1 cellular context compared by ENCODE assay signal in genomic region chr14:96038558-96038919, GRCh38.
TF ChIP-seq lines count a peak whose summit lies in the region.

No MANE protein-coding gene starts in this region.

TF ChIP-seq in HEK293, 187 proteins besides CTCF, POLR2A, EP300 and RAD21 (continued from another document):
- TF ChIP-seq ZNF776 (tag by site-specific recombination; IDR thresholded peaks at IDR 0.05; ENCODE audit: borderline replicate concordance) (no peak), ZBTB26 (tag by site-specific recombination; optimal IDR thresholded peaks at IDR 0.05) (peak; percentile 8), ZNF837 (tag by site-specific recombination; IDR thresholded peaks at IDR 0.05) (no peak), ZNF76 (tag by site-specific recombination; IDR thresholded peaks at IDR 0.05; ENCODE audit: borderline replicate concordance, low read depth) (no peak), ZEB2 (tag by site-specific recombination; IDR thresholded peaks at IDR 0.05) (no peak), GLIS1 (tag by site-specific recombination; IDR thresholded peaks at IDR 0.05) (peak; percentile 73), SETDB1 (IDR thresholded peaks at IDR 0.05; ENCODE audit: insufficient read length, low read length) (no peak), ZNF350 (tag by site-specific recombination; IDR thresholded peaks at IDR 0.05) (no peak), ZNF664 (tag by site-specific recombination; IDR thresholded peaks at IDR 0.05) (peak; percentile 98), ZNF558 (tag by site-specific recombination; IDR thresholded peaks at IDR 0.05) (no peak), PRDM1 (tag by site-specific recombination; IDR thresholded peaks at IDR 0.05) (no peak), ZNF146 (tag by site-specific recombination; IDR thresholded peaks at IDR 0.05) (no peak), ZIC2 (tag by site-specific recombination; IDR thresholded peaks at IDR 0.05) (peak; percentile 26; the same call in 1 of the 2 replicates)
